Comparison of ENCODE assay signal across 9 cellular contexts in genomic region chr19:13986348-13986904, GRCh38. TPM values are rescaled to one million over a fixed set of nuclear protein-coding genes. Genes with fewer than 3 reads are reported as not detected.
DNase-seq lines count a peak whose midpoint lies in the region; ATAC-seq, FAIRE-seq and TF ChIP-seq lines count a peak whose summit lies in the region.
"Had no signal": no experiment of that assay in that cellular context is flagged by ENCODE, and none has a peak within 500 bp of the region (broad histone marks: within the 10 kb centered on the region; RNA-seq: fewer than 3 reads in every experiment).

No MANE protein-coding gene starts in this region.

- H3K79me2 ChIP-seq in MM.1S (ENCODE audit: low read length) = no peaks in the 10 kb centered on the region
- no peaks in the 10 kb centered on the region for H3K79me2 ChIP-seq in astrocyte (ENCODE audit: insufficient read depth, low read length)

- H3K4me2 ChIP-seq in MM.1S (ENCODE audit: low read depth, low read length) (peak overlapping the region; percentile 95), astrocyte (ENCODE audit: low read length) (peak overlapping the region; percentile 57)

- H3K9me2 ChIP-seq in MM.1S (replicated peaks; ENCODE audit: insufficient read depth, low read length) = no peaks in the 10 kb centered on the region

- DNase-seq in MM.1S (peak; percentile 95), astrocyte (ENCODE audit: low read depth) (no peak), iPS-NIHi11 (ENCODE audit: low spot score) (peak; percentile 88)
- DNase-seq in T-helper 2 cell treated with Interferon-gamma antibody and Interleukin-4, amounts not matched to agents 5 μg/mL and 100 μg/mL, for 36 hours (ENCODE audit: low spot score) = peak; percentile 98
- DNase-seq in stimulated activated CD4-positive, alpha-beta T cell treated with anti-CD3 and anti-CD28 coated beads, Interleukin-12 subunit alpha, Interleukin-12 subunit beta, amount 100 ng/mL, for 48 hours (ENCODE audit: low read depth in 2 of 3, low spot score in 1 of 3) = peak; percentile 97 to 98 (median 98)

- H3K27ac ChIP-seq in MM.1S (ENCODE audit: low read length) (peak overlapping the region; percentile 90), astrocyte (ENCODE audit: low read depth, low read length) (no peak overlapping the region)

- H3F3A ChIP-seq in MM.1S (ENCODE audit: insufficient read depth, low read length) = peaks cover 18% of the 10 kb centered on the region

- H3K36me3 ChIP-seq in ES-I3 (ENCODE audit: insufficient read depth, low read length) (no peaks in the 10 kb centered on the region; the same call in 1 of the 2 replicates), MM.1S (replicated peaks; ENCODE audit: insufficient read depth, low read length) (no peaks in the 10 kb centered on the region), astrocyte (ENCODE audit: insufficient read depth, low read length) (no peaks in the 10 kb centered on the region)

- H3K27me3 Mint-ChIP-seq in T-helper 2 cell treated with Interferon-gamma antibody and Interleukin-4, amounts not matched to agents 5 μg/mL and 100 μg/mL, for 36 hours (ENCODE audit: low read depth) = no peaks in the 10 kb centered on the region
- H3K27me3 Mint-ChIP-seq in astrocyte (ENCODE audit: low read depth, unreplicated experiment) = no peaks in the 10 kb centered on the region
- H3K27me3 Mint-ChIP-seq: brain had no signal

- peaks cover 21% of the 10 kb centered on the region for H3K36me3 Mint-ChIP-seq in T-helper 2 cell treated with Interferon-gamma antibody and Interleukin-4, amounts not matched to agents 5 μg/mL and 100 μg/mL, for 36 hours (ENCODE audit: low read depth)
- H3K36me3 Mint-ChIP-seq in astrocyte (ENCODE audit: low read depth, unreplicated experiment) = peaks cover 15% of the 10 kb centered on the region

- peak overlapping the region; percentile 97 for H3K27ac Mint-ChIP-seq in T-helper 2 cell treated with Interferon-gamma antibody and Interleukin-4, amounts not matched to agents 5 μg/mL and 100 μg/mL, for 36 hours
- no peak overlapping the region for H3K27ac Mint-ChIP-seq in astrocyte (ENCODE audit: unreplicated experiment)

- H3K4me3 ChIP-seq in MM.1S (ENCODE audit: low read length) (peak overlapping the region; percentile 55), astrocyte (ENCODE audit: insufficient read depth, low read depth, low read length) (no peak overlapping the region)

- peaks cover 49% of the 10 kb centered on the region for H3K4me1 Mint-ChIP-seq in T-helper 2 cell treated with Interferon-gamma antibody and Interleukin-4, amounts not matched to agents 5 μg/mL and 100 μg/mL, for 36 hours (ENCODE audit: low read depth)
- H3K4me1 Mint-ChIP-seq in astrocyte (ENCODE audit: low read depth, unreplicated experiment) = peaks cover 5% of the 10 kb centered on the region
- H3K4me1 Mint-ChIP-seq: brain had no signal

- H3K9me3 Mint-ChIP-seq in T-helper 2 cell treated with Interferon-gamma antibody and Interleukin-4, amounts not matched to agents 5 μg/mL and 100 μg/mL, for 36 hours = no peaks in the 10 kb centered on the region
- H3K9me3 Mint-ChIP-seq in astrocyte (ENCODE audit: unreplicated experiment) = no peaks in the 10 kb centered on the region
- H3K9me3 Mint-ChIP-seq: brain had no signal

- H3K9me3 ChIP-seq in ES-I3 (ENCODE audit: control insufficient read depth, insufficient read depth, low read length) = no peaks in the 10 kb centered on the region
- no peaks in the 10 kb centered on the region for H3K9me3 ChIP-seq in MM.1S (replicated peaks; ENCODE audit: insufficient read depth, low read length)
- no peaks in the 10 kb centered on the region for H3K9me3 ChIP-seq in astrocyte (ENCODE audit: insufficient read depth, low read depth, low read length)

- H2AFZ ChIP-seq in MM.1S (ENCODE audit: low read length) (peak overlapping the region; percentile 89), astrocyte (ENCODE audit: low read depth, low read length) (peak overlapping the region; percentile 45)

- H3K4me3 Mint-ChIP-seq in T-helper 2 cell treated with Interferon-gamma antibody and Interleukin-4, amounts not matched to agents 5 μg/mL and 100 μg/mL, for 36 hours = peak overlapping the region; percentile 77
- no peak overlapping the region for H3K4me3 Mint-ChIP-seq in astrocyte (ENCODE audit: unreplicated experiment)
- H3K4me3 Mint-ChIP-seq: brain had no signal

- H4K20me1 ChIP-seq in MM.1S (ENCODE audit: insufficient read depth, low read length) = no peaks in the 10 kb centered on the region
- H4K20me1 ChIP-seq in astrocyte (ENCODE audit: insufficient read depth, low read length) = peaks cover 5% of the 10 kb centered on the region

- H3K9ac ChIP-seq in ES-I3 (ENCODE audit: low read depth, low read length) (peak overlapping the region; percentile 35), MM.1S (ENCODE audit: low read length) (peak overlapping the region; percentile 81), astrocyte (ENCODE audit: low read length) (peak overlapping the region; percentile 31)

- no peaks in the 10 kb centered on the region for H3K27me3 ChIP-seq in MM.1S (replicated peaks; ENCODE audit: insufficient read depth, low read length)
- no peaks in the 10 kb centered on the region for H3K27me3 ChIP-seq in astrocyte (ENCODE audit: insufficient read depth, low read length)

- H3K4me1 ChIP-seq in ES-I3 (ENCODE audit: insufficient read depth, low read length) = peaks cover 42% of the 10 kb centered on the region
- peaks cover 22% of the 10 kb centered on the region for H3K4me1 ChIP-seq in MM.1S (ENCODE audit: low read length)
- peaks cover 9% of the 10 kb centered on the region for H3K4me1 ChIP-seq in astrocyte (ENCODE audit: insufficient read depth, low read length)

- no peak for TF ChIP-seq CTCF in MM.1S (IDR thresholded peaks at IDR 0.05; ENCODE audit: low read length)
- no peak for TF ChIP-seq CTCF in astrocyte (IDR thresholded peaks at IDR 0.05; ENCODE audit: insufficient read depth, low read depth, low read length)

- ATAC-seq in GM21786 (IDR thresholded peaks at IDR 0.05; ENCODE audit: unreplicated experiment) (peak; percentile 82), HG03520 (IDR thresholded peaks at IDR 0.05; ENCODE audit: unreplicated experiment) (no peak)

- FAIRE-seq in astrocyte (lab: Jason Lieb, UNC) = no peak

RNA-seq across cellular contexts. Expression of gene RFX1, which starts 19.7 kb away (rescaled TPM):
- total RNA-seq in astrocyte = 11.8 and 13.0 TPM in 2 replicates

RNA-seq across cellular contexts. Expression of gene DCAF15, which starts 34.1 kb away (rescaled TPM):
- 29.6 and 32.2 TPM in 2 replicates for total RNA-seq in astrocyte

RNA-seq across cellular contexts. Expression of gene RLN3, which starts 41.5 kb away (rescaled TPM):
- total RNA-seq in astrocyte = not detected in 2 replicates

RNA-seq across cellular contexts. Expression of gene IL27RA, which starts 45.1 kb away (rescaled TPM):
- 5.7 and 6.3 TPM in 2 replicates for total RNA-seq in astrocyte

RNA-seq across cellular contexts. Expression of gene PODNL1, which starts 48.2 kb away (rescaled TPM):
- 3.3 and 3.7 TPM in 2 replicates for total RNA-seq in astrocyte

Comparison
In these comparisons a context has a peak if more than half of its experiments do, and no peak if none do; other contexts are left out.
1. H3K9ac ChIP-seq: peak in every context shown above with its lines; median percentile 81 in MM.1S; 35 in ES-I3; 31 in astrocyte.